ENCODE assay signal across 16 cellular contexts in genomic region chr3:129014793-129015345, GRCh38. TPM values are rescaled to one million over a fixed set of nuclear protein-coding genes. Genes with fewer than 3 reads are reported as not detected.
DNase-seq lines count a peak whose midpoint lies in the region; ATAC-seq and TF ChIP-seq lines count a peak whose summit lies in the region.
"Had no signal": no experiment of that assay in that cellular context is flagged by ENCODE, and none has a peak within 500 bp of the region (broad histone marks: within the 10 kb centered on the region; RNA-seq: fewer than 3 reads in every experiment).

No MANE protein-coding gene starts in this region.

- no peaks in the 10 kb centered on the region for H3K27me3 ChIP-seq in right atrium auricular region
- no peaks in the 10 kb centered on the region for H3K27me3 ChIP-seq in sigmoid colon

- intact Hi-C loops in activated CD4-positive, alpha-beta memory T cell treated with anti-CD3 and anti-CD28 coated beads for 36 hours (cut with micrococcal nuclease): loop anchor here (5.0 kb wide), 1 partner anchor 138 kb away; the partner anchor contains the start of gene ACAD9
- intact Hi-C loops in sigmoid colon (cut with DNase I): no loop called here

- no peak overlapping the region for H3K4me3 ChIP-seq in right atrium auricular region
- no peak overlapping the region for H3K4me3 ChIP-seq in sigmoid colon
- H3K4me3 ChIP-seq: thoracic aorta had no signal

- TF ChIP-seq EP300 in sigmoid colon (IDR thresholded peaks at IDR 0.05): no peak

- CTCF ChIA-PET in activated CD4-positive, alpha-beta memory T cell treated with anti-CD3 and anti-CD28 coated beads for 36 hours (lab: Charles Lee): interaction anchor here (1.2 to 6.3 kb wide), 10 partner anchors 11 to 231 kb away, joined by 4 to 91 read pairs (median 12); no protein-coding TSS in a partner anchor

- no peaks in the 10 kb centered on the region for H3K36me3 Mint-ChIP-seq in T-helper 1 cell treated with Interleukin-12 subunit alpha and Interleukin-12 subunit beta and Interleukin-4 antibody, amounts not matched to agents 30 μg/mL and 1 μg/mL, for 36 hours (ENCODE audit: low read depth)
- no peaks in the 10 kb centered on the region for H3K36me3 Mint-ChIP-seq in activated CD4-positive, alpha-beta memory T cell treated with anti-CD3 and anti-CD28 coated beads for 36 hours
- H3K36me3 Mint-ChIP-seq: brain had no signal

- H3K9me3 Mint-ChIP-seq in T-helper 1 cell treated with Interleukin-12 subunit alpha and Interleukin-12 subunit beta and Interleukin-4 antibody, amounts not matched to agents 30 μg/mL and 1 μg/mL, for 36 hours: no peaks in the 10 kb centered on the region
- H3K9me3 Mint-ChIP-seq in activated CD4-positive, alpha-beta memory T cell treated with anti-CD3 and anti-CD28 coated beads for 36 hours: no peaks in the 10 kb centered on the region

- no peak for ATAC-seq in GM18867 (IDR thresholded peaks at IDR 0.05; ENCODE audit: unreplicated experiment)
- no peak for ATAC-seq in GM21528 (IDR thresholded peaks at IDR 0.05; ENCODE audit: low FRiP score, unreplicated experiment)

- H3K36me3 ChIP-seq in right atrium auricular region (no peaks in the 10 kb centered on the region), sigmoid colon (no peaks in the 10 kb centered on the region)
- H3K36me3 ChIP-seq: thoracic aorta had no signal

- 93 to 95% methylated on average over 9 of the region's 9 CpGs for WGBS in sigmoid colon, 2 donors

- peak overlapping the region; percentile 85 for H3K27ac Mint-ChIP-seq in T-helper 1 cell treated with Interleukin-12 subunit alpha and Interleukin-12 subunit beta and Interleukin-4 antibody, amounts not matched to agents 30 μg/mL and 1 μg/mL, for 36 hours
- peak overlapping the region; percentile 93 for H3K27ac Mint-ChIP-seq in activated CD4-positive, alpha-beta memory T cell treated with anti-CD3 and anti-CD28 coated beads for 36 hours

- TF ChIP-seq CTCF in right atrium auricular region (IDR thresholded peaks at IDR 0.05) (no peak), sigmoid colon (IDR thresholded peaks at IDR 0.05) (no peak)

- no peak overlapping the region for H3K4me3 Mint-ChIP-seq in T-helper 1 cell treated with Interleukin-12 subunit alpha and Interleukin-12 subunit beta and Interleukin-4 antibody, amounts not matched to agents 30 μg/mL and 1 μg/mL, for 36 hours
- H3K4me3 Mint-ChIP-seq in activated CD4-positive, alpha-beta memory T cell treated with anti-CD3 and anti-CD28 coated beads for 36 hours: no peak overlapping the region
- H3K4me3 Mint-ChIP-seq: brain had no signal

- H3K9me3 ChIP-seq in right atrium auricular region (no peaks in the 10 kb centered on the region), sigmoid colon (no peaks in the 10 kb centered on the region)
- H3K9me3 ChIP-seq: thoracic aorta had no signal

- H3K27me3 Mint-ChIP-seq in T-helper 1 cell treated with Interleukin-12 subunit alpha and Interleukin-12 subunit beta and Interleukin-4 antibody, amounts not matched to agents 30 μg/mL and 1 μg/mL, for 36 hours (ENCODE audit: low read depth): no peaks in the 10 kb centered on the region
- H3K27me3 Mint-ChIP-seq in activated CD4-positive, alpha-beta memory T cell treated with anti-CD3 and anti-CD28 coated beads for 36 hours: no peaks in the 10 kb centered on the region

- POLR2A ChIA-PET in activated CD4-positive, alpha-beta memory T cell treated with anti-CD3 and anti-CD28 coated beads for 36 hours (lab: Charles Lee): interaction anchor here (1.7 to 4.4 kb wide), 5 partner anchors 11 to 301 kb away, joined by 7 to 26 read pairs (median 13); partner anchors contain the start of gene CFAP92

- H3K4me1 ChIP-seq in right atrium auricular region: peaks cover 0 to 50% of the 10 kb centered on the region in 2 donors
- H3K4me1 ChIP-seq in sigmoid colon: peaks cover 0 to 21% (median 8%) of the 10 kb centered on the region in 4 donors

- H3K27ac ChIP-seq in right atrium auricular region (peak overlapping the region; percentile 73 to 78), sigmoid colon (peak overlapping the region; percentile 47 to 69 (median 56))
- H3K27ac ChIP-seq: 22Rv1, epithelial cell of prostate, thoracic aorta had no signal

- DNase-seq in T-helper 1 cell (no peak), right atrium auricular region (ENCODE audit: low spot score) (no peak), sigmoid colon (no peak), NCI-H774 (lab: John Stamatoyannopoulos, UW) (no peak)
- DNase-seq in activated CD4-positive, alpha-beta memory T cell treated with anti-CD3 and anti-CD28 coated beads for 36 hours: no peak
- DNase-seq: mesendoderm, NCI-H2227 treated with DMSO at 0.1 percent for 48 hours, retina had no signal

- TF ChIP-seq POLR2A in sigmoid colon (IDR thresholded peaks at IDR 0.05): no peak

- peaks cover 32% of the 10 kb centered on the region for H3K4me1 Mint-ChIP-seq in T-helper 1 cell treated with Interleukin-12 subunit alpha and Interleukin-12 subunit beta and Interleukin-4 antibody, amounts not matched to agents 30 μg/mL and 1 μg/mL, for 36 hours (ENCODE audit: low read depth)
- H3K4me1 Mint-ChIP-seq in activated CD4-positive, alpha-beta memory T cell treated with anti-CD3 and anti-CD28 coated beads for 36 hours (ENCODE audit: low read depth): peaks cover 34% of the 10 kb centered on the region

RNA-seq across cellular contexts. Expression of gene EFCC1, which starts 13.8 kb away (rescaled TPM):
- total RNA-seq in activated CD4-positive, alpha-beta memory T cell treated with anti-CD3 and anti-CD28 coated beads for 36 hours: under 1 TPM; 0.12 to 0.24 TPM
- total RNA-seq in right atrium auricular region: 1 to 10 TPM; 1.2 to 1.5 TPM
- 10 to 100 TPM in 1 of 4 donors, 1 to 10 TPM in 3; 4.6 to 15.0 (median 5.3) TPM for total RNA-seq in sigmoid colon
- 1 to 10 TPM in 2 of 3 donors, under 1 TPM in 1; 0.46 to 2.4 (median 1.9) TPM for polyA plus RNA-seq in sigmoid colon

RNA-seq across cellular contexts. Expression of gene CFAP92, which starts 21.0 kb away (rescaled TPM):
- total RNA-seq in activated CD4-positive, alpha-beta memory T cell treated with anti-CD3 and anti-CD28 coated beads for 36 hours: under 1 TPM in 1 of 2 experiments, not detected in 1; 0.24 TPM
- total RNA-seq in right atrium auricular region (not detected), sigmoid colon (under 1 TPM in 3 of 4 donors, not detected in 1; under 0.01 to 0.83 (median 0.33) TPM)
- polyA plus RNA-seq in sigmoid colon: 1 to 10 TPM in 1 of 3 donors, under 1 TPM in 1, not detected in 1; 0.61 to 1.2 TPM
- total RNA-seq: T-helper 2 cell treated with Interferon-gamma antibody and Interleukin-4, amounts not matched to agents 100 ng/mL and 5 ng/mL, for 36 hours had no signal

RNA-seq across cellular contexts. Expression of gene GP9, which starts 45.7 kb away (rescaled TPM):
- total RNA-seq in activated CD4-positive, alpha-beta memory T cell treated with anti-CD3 and anti-CD28 coated beads for 36 hours: not detected
- not detected for total RNA-seq in right atrium auricular region
- total RNA-seq in sigmoid colon: not detected
- under 1 TPM in 1 of 3 donors, not detected in 2; 0.26 TPM for polyA plus RNA-seq in sigmoid colon
- total RNA-seq: T-helper 2 cell treated with Interferon-gamma antibody and Interleukin-4, amounts not matched to agents 100 ng/mL and 5 ng/mL, for 36 hours; thoracic aorta had no signal
